1 cellular context compared by ENCODE assay signal in the genomic region with DNA sequence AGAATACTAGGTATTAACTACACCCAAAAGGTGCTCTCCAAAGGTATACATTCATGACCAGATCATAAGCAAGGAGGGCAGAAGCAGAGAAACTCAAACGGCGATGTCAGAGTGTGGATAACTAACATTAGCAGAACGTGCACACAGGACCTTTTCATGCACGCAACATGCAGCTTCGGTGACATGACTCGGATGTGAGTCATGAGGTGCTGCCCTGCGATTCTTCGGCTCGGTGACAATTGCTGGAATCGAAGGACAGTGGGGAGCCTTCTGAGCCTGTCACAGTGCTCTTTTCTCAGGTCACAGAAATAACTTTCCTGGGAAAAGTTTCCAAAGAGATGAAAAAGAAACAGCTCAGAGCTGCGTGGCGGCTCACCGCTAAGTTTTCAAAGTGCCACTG.
A peak's percentile ranks its signal among the peaks of the same experiment; 100 is the strongest.
TF ChIP-seq lines count a peak whose summit lies in the region.

No MANE protein-coding gene starts in this region.

TF ChIP-seq in IMR-90, 13 proteins besides CTCF, POLR2A, EP300 and RAD21 (continued from another document):
- TF ChIP-seq, protein P1, sequence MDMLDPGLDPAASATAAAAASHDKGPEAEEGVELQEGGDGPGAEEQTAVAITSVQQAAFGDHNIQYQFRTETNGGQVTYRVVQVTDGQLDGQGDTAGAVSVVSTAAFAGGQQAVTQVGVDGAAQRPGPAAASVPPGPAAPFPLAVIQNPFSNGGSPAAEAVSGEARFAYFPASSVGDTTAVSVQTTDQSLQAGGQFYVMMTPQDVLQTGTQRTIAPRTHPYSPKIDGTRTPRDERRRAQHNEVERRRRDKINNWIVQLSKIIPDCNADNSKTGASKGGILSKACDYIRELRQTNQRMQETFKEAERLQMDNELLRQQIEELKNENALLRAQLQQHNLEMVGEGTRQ (IDR thresholded peaks at IDR 0.05; ENCODE audit: low read depth, low read length), result no peak
- TF ChIP-seq RCOR1 (IDR thresholded peaks at IDR 0.05; ENCODE audit: insufficient replicate concordance, low read length) (no peak), FOS (IDR thresholded peaks at IDR 0.05; ENCODE audit: low read depth, low read length) (0 out of 2 replicates have a peak, but pooled peaks have one; percentile 26)
TF ChIP-seq in IMR-90: peak in this region for 2.
